In the genomic region with DNA sequence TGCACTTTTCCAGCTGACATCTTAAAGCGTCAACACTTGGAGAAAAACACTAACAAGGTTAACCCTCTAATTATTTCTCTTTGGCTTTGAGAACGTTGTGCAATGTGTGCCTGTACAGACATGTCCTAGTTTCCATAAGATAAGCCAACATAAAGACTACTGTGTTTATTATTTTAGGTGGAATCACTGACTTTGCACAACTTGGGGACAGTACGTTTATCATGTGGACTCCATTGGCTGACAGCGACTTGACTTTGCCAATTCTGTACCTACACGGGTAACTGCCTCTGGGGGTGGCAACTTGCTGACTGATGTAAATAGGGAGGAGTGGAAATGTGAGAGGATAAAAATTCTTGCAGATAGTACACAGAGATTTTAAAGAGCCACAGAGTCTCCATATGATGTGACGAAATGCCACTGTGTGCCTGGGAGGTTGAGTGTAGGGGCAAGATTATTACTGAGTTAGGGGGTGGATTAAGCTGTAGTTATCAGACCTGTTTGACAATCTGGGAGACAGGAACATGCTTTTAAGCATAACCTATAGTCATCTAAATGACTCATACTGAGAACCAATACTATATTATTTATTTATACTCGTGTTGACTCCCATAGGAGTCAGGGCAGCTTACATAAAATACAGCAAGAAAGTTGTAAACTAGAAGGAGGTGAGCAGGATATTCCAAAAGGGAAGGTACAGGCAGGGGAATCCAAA, we compare ENCODE assay signal across 33 cellular contexts. TPM values are rescaled to one million over a fixed set of nuclear protein-coding genes. Genes with fewer than 3 reads are reported as not detected.
DNase-seq lines count a peak whose midpoint lies in the region; ATAC-seq and TF ChIP-seq lines count a peak whose summit lies in the region.
"Had no signal": no experiment of that assay in that cellular context is flagged by ENCODE, and none has a peak within 500 bp of the region (broad histone marks: within the 10 kb centered on the region; RNA-seq: fewer than 3 reads in every experiment).

No MANE protein-coding gene starts in this region.

- 84% methylated on average over 7 of the region's 7 CpGs for WGBS in GM23248 (ENCODE audit: low coverage in 1 of 2, low lambda C conversion rate in 2 of 2, missing lambda C conversion rate in 2 of 2), 2 experiments

- no peaks in the 10 kb centered on the region for H3K9me2 ChIP-seq in GM23248 (ENCODE audit: insufficient read depth)

- H3K9me3 Mint-ChIP-seq in HFFc6 = no peaks in the 10 kb centered on the region
- H3K9me3 Mint-ChIP-seq: activated CD8-positive, alpha-beta T cell treated with anti-CD3 and anti-CD28 coated beads for 36 hours; activated naive CD4-positive, alpha-beta T cell treated with anti-CD3 and anti-CD28 coated beads for 36 hours had no signal

- H3K27ac ChIP-seq in RWPE2 (ENCODE audit: poor library complexity, severe bottlenecking) (peak overlapping the region; percentile 84), skin epidermis (peak overlapping the region in 18 of 21 experiments; percentile 14 to 78 (median 52)), GM23248 (no peak overlapping the region)
- H3K27ac ChIP-seq: BLaER1, dorsolateral prefrontal cortex, psoas muscle, sigmoid colon, transverse colon had no signal

- H3K36me3 Mint-ChIP-seq in HFFc6 (ENCODE audit: low read depth) = peaks cover 6% of the 10 kb centered on the region; the same call in 1 of the 2 replicates

- H3K9me3 ChIP-seq in RWPE2 (ENCODE audit: severe bottlenecking) (no peaks in the 10 kb centered on the region), GM23248 (ENCODE audit: low read depth) (no peaks in the 10 kb centered on the region)
- H3K9me3 ChIP-seq: BLaER1, psoas muscle, sigmoid colon, transverse colon had no signal

- no peak for TF ChIP-seq CTCF in HFFc6 (IDR thresholded peaks at IDR 0.05)
- TF ChIP-seq CTCF in RWPE2 (IDR thresholded peaks at IDR 0.05; ENCODE audit: poor library complexity, severe bottlenecking) = no peak

- no peak overlapping the region for H3K4me2 ChIP-seq in GM23248 (ENCODE audit: unreplicated experiment)
- H3K4me2 ChIP-seq: BLaER1 had no signal

- 0 out of 2 replicates have a peak, but pooled peaks cover 2% of the 10 kb centered on the region for H3K27me3 Mint-ChIP-seq in HFFc6 (ENCODE audit: insufficient read depth)
- H3K27me3 Mint-ChIP-seq: activated CD4-positive, alpha-beta T cell treated with anti-CD3 and anti-CD28 coated beads for 36 hours; activated CD8-positive, alpha-beta T cell treated with anti-CD3 and anti-CD28 coated beads for 36 hours had no signal

- DNase-seq in HFFc6 (no peak), RWPE2 (ENCODE audit: low spot score) (no peak), fibroblast of gingiva (ENCODE audit: low read depth) (peak; percentile 54), GM23248 (no peak), SW 1271 (lab: John Stamatoyannopoulos, UW) (no peak), HuH-7.5 (ENCODE audit: low spot score) (no peak)
- DNase-seq: activated CD4-positive, alpha-beta T cell treated with anti-CD3 and anti-CD28 coated beads for 36 hours; activated CD8-positive, alpha-beta memory T cell treated with anti-CD3 and anti-CD28 coated beads, Interleukin-2, amount 50 U/mL, for 48 hours; activated CD8-positive, alpha-beta T cell treated with anti-CD3 and anti-CD28 coated beads for 36 hours; activated naive CD4-positive, alpha-beta T cell treated with anti-CD3 and anti-CD28 coated beads for 36 hours; dorsolateral prefrontal cortex; H7; head of caudate nucleus; KBM-7; NCI-H1105; NCI-H187 treated with DMSO at 0.1 percent for 48 hours; NCI-H2171; occipital lobe; OCI-M1; sigmoid colon; stimulated activated CD4-positive, alpha-beta T cell treated with anti-CD3 and anti-CD28 coated beads, Interleukin-4, amount 100 ng/mL, for 24 hours; transverse colon had no signal

- H3K36me3 ChIP-seq in RWPE2 (ENCODE audit: low read depth) (no peaks in the 10 kb centered on the region), GM23248 (ENCODE audit: low read depth) (no peaks in the 10 kb centered on the region)
- H3K36me3 ChIP-seq: BLaER1, sigmoid colon, transverse colon had no signal

- H3K79me2 ChIP-seq in GM23248 (ENCODE audit: insufficient read depth) = no peaks in the 10 kb centered on the region

- H4K20me1 ChIP-seq in GM23248 (ENCODE audit: insufficient read depth) = no peaks in the 10 kb centered on the region
- H4K20me1 ChIP-seq: BLaER1 had no signal

- H3K4me3 ChIP-seq in RWPE2 (ENCODE audit: severe bottlenecking) = no peak overlapping the region
- no peak overlapping the region for H3K4me3 ChIP-seq in skin epidermis
- H3K4me3 ChIP-seq in GM23248 = no peak overlapping the region
- H3K4me3 ChIP-seq: BLaER1, dorsolateral prefrontal cortex, psoas muscle, sigmoid colon, transverse colon had no signal

- H3K4me1 Mint-ChIP-seq in HFFc6 (ENCODE audit: low read depth) = peaks cover 20% of the 10 kb centered on the region
- H3K4me1 Mint-ChIP-seq: activated CD4-positive, alpha-beta T cell treated with anti-CD3 and anti-CD28 coated beads for 36 hours had no signal

- peak; percentile 85 for ATAC-seq in RWPE2 (ENCODE audit: low read depth)
- ATAC-seq: activated CD4-positive, alpha-beta T cell treated with anti-CD3 and anti-CD28 coated beads for 36 hours; activated CD8-positive, alpha-beta T cell treated with anti-CD3 and anti-CD28 coated beads for 36 hours; Right ventricle myocardium inferior had no signal

- H3K27me3 ChIP-seq in RWPE2 (ENCODE audit: insufficient read depth, poor library complexity, severe bottlenecking) (no peaks in the 10 kb centered on the region), GM23248 (replicated peaks; ENCODE audit: insufficient read depth) (no peaks in the 10 kb centered on the region)
- H3K27me3 ChIP-seq: BLaER1, dorsolateral prefrontal cortex, sigmoid colon, transverse colon had no signal

- no peak overlapping the region for H2AFZ ChIP-seq in GM23248

- 0 out of 2 replicates have a peak overlapping the region, but pooled peaks have one; percentile 1 for H3K27ac Mint-ChIP-seq in HFFc6
- H3K27ac Mint-ChIP-seq: activated CD4-positive, alpha-beta T cell treated with anti-CD3 and anti-CD28 coated beads for 36 hours; activated CD8-positive, alpha-beta T cell treated with anti-CD3 and anti-CD28 coated beads for 36 hours; activated naive CD4-positive, alpha-beta T cell treated with anti-CD3 and anti-CD28 coated beads for 36 hours had no signal

- 0 out of 2 replicates have a peak, but pooled peaks cover 4% of the 10 kb centered on the region for H3F3A ChIP-seq in GM23248 (ENCODE audit: insufficient read depth)

- in situ Hi-C loops in GM23248 (cut with MboI) = no loop called here

- peaks cover 25% of the 10 kb centered on the region for H3K4me1 ChIP-seq in RWPE2 (ENCODE audit: insufficient read depth, poor library complexity, severe bottlenecking)
- H3K4me1 ChIP-seq in GM23248 (ENCODE audit: insufficient read depth) = no peaks in the 10 kb centered on the region
- H3K4me1 ChIP-seq: BLaER1, psoas muscle, sigmoid colon, transverse colon had no signal

- H3K9ac ChIP-seq in GM23248 = no peak overlapping the region
- H3K9ac ChIP-seq: BLaER1 had no signal

- no peak overlapping the region for H3K4me3 Mint-ChIP-seq in HFFc6
- H3K4me3 Mint-ChIP-seq: activated CD4-positive, alpha-beta T cell treated with anti-CD3 and anti-CD28 coated beads for 36 hours; activated CD8-positive, alpha-beta T cell treated with anti-CD3 and anti-CD28 coated beads for 36 hours; activated naive CD4-positive, alpha-beta T cell treated with anti-CD3 and anti-CD28 coated beads for 36 hours had no signal

RNA-seq across cellular contexts. Expression of a gene that starts 21.0 kb away (rescaled TPM):
- total RNA-seq in HFFc6 (2021; fragmentation: NEBNext Ultra II Directional; extraction: Animal tissue kit (Norgen Biotek cat#: 25700)) = 1 to 10 TPM in 1 of 6 experiments, under 1 TPM in 4, not detected in 1; 0.24 to 1.2 (median 0.68) TPM
- 0.11 TPM in 1 of 2 replicates, not detected in the other for total RNA-seq in GM23248 (2014; rRNA removed; shearing (Covaris generic))
- polyA plus RNA-seq in GM23248 (2016; fragmentation: Nextera tagmentation; extraction: Ambion mirVana) = 0.62 and 1.9 TPM in 2 replicates
- total RNA-seq: activated CD4-positive, alpha-beta T cell treated with anti-CD3 and anti-CD28 coated beads for 36 hours; activated CD8-positive, alpha-beta T cell treated with anti-CD3 and anti-CD28 coated beads for 36 hours; activated naive CD4-positive, alpha-beta T cell treated with anti-CD3 and anti-CD28 coated beads for 36 hours; fibroblast of villous mesenchyme; HT-29; M059J; NCI-H460; psoas muscle; Right ventricle myocardium inferior; T-helper 2 cell treated with Interferon-gamma antibody and Interleukin-4, amounts not matched to agents 100 ng/mL and 5 ng/mL, for 36 hours had no signal

RNA-seq across cellular contexts. Expression of a gene that starts 41.6 kb away (rescaled TPM):
- total RNA-seq in HFFc6 (2021; fragmentation: NEBNext Ultra II Directional; extraction: Animal tissue kit (Norgen Biotek cat#: 25700)) = 10 to 100 TPM in 5 of 6 experiments, 1 to 10 TPM in 1; 5.6 to 61.9 (median 53.3) TPM
- 53.5 and 60.1 TPM in 2 replicates for total RNA-seq in GM23248 (2014; rRNA removed; shearing (Covaris generic))
- polyA plus RNA-seq in GM23248 (2016; fragmentation: Nextera tagmentation; extraction: Ambion mirVana) = 50.3 and 52.5 TPM in 2 replicates
- total RNA-seq: activated CD4-positive, alpha-beta T cell treated with anti-CD3 and anti-CD28 coated beads for 36 hours; activated CD8-positive, alpha-beta T cell treated with anti-CD3 and anti-CD28 coated beads for 36 hours; activated naive CD4-positive, alpha-beta T cell treated with anti-CD3 and anti-CD28 coated beads for 36 hours; cerebellum; H7; HT-29; kidney epithelial cell; NCI-H460; occipital lobe; T-helper 2 cell treated with Interferon-gamma antibody and Interleukin-4, amounts not matched to agents 100 ng/mL and 5 ng/mL, for 36 hours had no signal

RNA-seq across cellular contexts. Expression of a gene that starts 44.7 kb away (rescaled TPM):
- 10 to 100 TPM; 40.0 to 58.1 (median 51.7) TPM for total RNA-seq in HFFc6 (2021; fragmentation: NEBNext Ultra II Directional; extraction: Animal tissue kit (Norgen Biotek cat#: 25700))
- 11.3 and 16.9 TPM in 2 replicates for total RNA-seq in GM23248 (2014; rRNA removed; shearing (Covaris generic))
- polyA plus RNA-seq in GM23248 (2016; fragmentation: Nextera tagmentation; extraction: Ambion mirVana) = 93.2 and 97.0 TPM in 2 replicates
